Comparison of ENCODE assay signal across 10 cellular contexts in genomic region chr13:75416327-75417005, GRCh38.
DNase-seq lines count a peak whose midpoint lies in the region; ATAC-seq, FAIRE-seq and TF ChIP-seq lines count a peak whose summit lies in the region.
"Had no signal": no experiment of that assay in that cellular context is flagged by ENCODE, and none has a peak within 500 bp of the region (broad histone marks: within the 10 kb centered on the region; RNA-seq: fewer than 3 reads in every experiment).

No MANE protein-coding gene starts in this region.

- ATAC-seq in GM18909 (IDR thresholded peaks at IDR 0.05; ENCODE audit: poor library complexity, unreplicated experiment) (peak; percentile 75), HG02885 (IDR thresholded peaks at IDR 0.05; ENCODE audit: poor library complexity, unreplicated experiment) (peak; percentile 66)
- ATAC-seq: CD8-positive, alpha-beta T cell had no signal

- peak overlapping the region; percentile 5; the same call in 1 of the 2 replicates for H3K4me3 ChIP-seq in ACC112 (ENCODE audit: low read depth, low read length)

- no peak for FAIRE-seq in D721Med (lab: Jason Lieb, UNC)

- no peaks in the 10 kb centered on the region for H3K36me3 ChIP-seq in ACC112 (ENCODE audit: insufficient read depth, low read length)

- no peaks in the 10 kb centered on the region for H3K79me2 ChIP-seq in ACC112 (ENCODE audit: control insufficient read depth, insufficient read depth, low read length, unreplicated experiment)

- DNase-seq in caudate nucleus (lab: John Stamatoyannopoulos, UW) (no peak), D721Med (ENCODE audit: insufficient read length, low spot score) (no peak), hypothalamus (lab: John Stamatoyannopoulos, UW) (no peak), NCI-H1930 (lab: John Stamatoyannopoulos, UW) (no peak)
- DNase-seq in stimulated activated CD4-positive, alpha-beta T cell treated with anti-CD3 and anti-CD28 coated beads, Interleukin-15, amount 100 ng/mL, for 24 hours: no peak
- DNase-seq: CD8-positive, alpha-beta T cell; islet precursor cell had no signal

- H3K4me1 ChIP-seq in ACC112 (ENCODE audit: control insufficient read depth, insufficient read depth, low read length, unreplicated experiment): peaks cover 42% of the 10 kb centered on the region

- peak overlapping the region; percentile 91 for H3K27ac ChIP-seq in ACC112 (ENCODE audit: low read depth, low read length)
- peak overlapping the region; percentile 18 for H3K27ac ChIP-seq in caudate nucleus (ENCODE audit: low read depth, low read length)

- no peak for TF ChIP-seq CTCF in D721Med (IDR thresholded peaks at IDR 0.05; ENCODE audit: insufficient read depth, missing control alignments)

- H2AFZ ChIP-seq in ACC112 (ENCODE audit: low read length, unreplicated experiment): no peak overlapping the region

- no peaks in the 10 kb centered on the region for H3K27me3 ChIP-seq in ACC112 (ENCODE audit: insufficient read depth, low read length)
